38 cellular contexts compared by ENCODE assay signal in genomic region chr19:15008308-15008707, GRCh38. TPM values are rescaled to one million over a fixed set of nuclear protein-coding genes. Genes with fewer than 3 reads are reported as not detected.
"Had no signal": no experiment of that assay in that cellular context is flagged by ENCODE, and none has a peak within 500 bp of the region (broad histone marks: within the 10 kb centered on the region; RNA-seq: fewer than 3 reads in every experiment).

No MANE protein-coding gene starts in this region.

- H3K27ac ChIP-seq: KMS-11 had no signal

- DNase-seq: Karpas-422, Kasumi-1, MG63, MM.1S, MV-4-11, NCI-H1048, NCI-H1092, NCI-H1092 treated with DMSO at 0.1 percent for 48 hours, NCI-H1105, NCI-H1105 treated with DMSO at 0.1 percent for 48 hours, NCI-H1417, NCI-H1417 treated with DMSO at 0.1 percent for 48 hours, NCI-H1436, NCI-H1436 treated with DMSO at 0.1 percent for 48 hours, NCI-H146, NCI-H1694, NCI-H1694 treated with DMSO at 0.1 percent for 48 hours, NCI-H187, NCI-H187 treated with DMSO at 0.1 percent for 48 hours, NCI-H1930, NCI-H2029, NCI-H2029 treated with DMSO at 0.1 percent for 48 hours, NCI-H2081, NCI-H2081 treated with DMSO at 0.1 percent for 48 hours, NCI-H2107, NCI-H2171, NCI-H2171 treated with DMSO at 0.1 percent for 48 hours, NCI-H2227 treated with DMSO at 0.1 percent for 48 hours, NCI-H226, NCI-H345, NCI-H446, NCI-H446 treated with DMSO at 0.1 percent for 48 hours, NCI-H510A had no signal

- H3K9me3 ChIP-seq: MG63 had no signal

- H3K4me3 ChIP-seq: MG63 had no signal

- H3K36me3 ChIP-seq: MG63 had no signal

RNA-seq across cellular contexts. Expression of gene SLC1A6, which starts 28.6 kb away (rescaled TPM):
- total RNA-seq: LHCN-M2, M059J, MCF 10A, NCI-H460 had no signal

RNA-seq across cellular contexts. Expression of gene CASP14, which starts 41.0 kb away (rescaled TPM):
- total RNA-seq: LHCN-M2, M059J, MCF 10A, NCI-H460 had no signal
